Comparison of ENCODE assay signal across 2 cellular contexts in the genomic region with DNA sequence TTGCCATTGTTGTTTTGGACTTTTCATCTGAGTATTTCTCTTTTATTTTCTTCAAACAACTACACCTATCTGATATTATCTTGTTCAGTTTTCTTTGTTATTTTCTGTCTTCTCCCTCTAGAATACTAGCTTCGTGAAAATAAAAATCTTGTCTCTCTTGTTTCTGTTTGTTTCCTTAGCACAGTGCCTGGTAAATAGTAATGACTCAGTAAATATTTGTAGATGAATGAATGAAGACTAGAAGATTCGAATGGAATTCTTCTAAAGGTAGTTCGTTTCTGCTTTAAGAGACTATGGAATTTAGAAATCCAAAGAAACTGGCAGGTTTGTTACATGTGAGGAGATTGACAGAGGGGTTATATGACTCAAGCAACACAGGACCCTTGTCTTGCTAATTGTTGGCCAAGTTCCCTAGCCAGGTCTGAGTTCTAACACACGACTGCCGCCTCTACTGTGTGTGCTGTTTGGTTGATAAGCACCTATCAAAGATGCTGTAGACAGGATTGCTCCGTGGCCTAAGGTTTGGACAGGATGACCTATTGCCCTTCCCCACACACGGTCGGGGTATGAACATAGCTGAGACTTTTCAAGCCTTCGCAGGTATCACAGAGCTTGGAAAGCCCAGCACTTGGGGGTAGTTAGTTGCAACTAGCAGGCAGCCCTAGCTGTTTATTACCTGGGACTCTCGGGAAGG.
A peak's percentile ranks its signal among the peaks of the same experiment; 100 is the strongest.
TF ChIP-seq lines count a peak whose summit lies in the region.

No MANE protein-coding gene starts in this region.

TF ChIP-seq in K562, 482 proteins besides CTCF, POLR2A, EP300 and RAD21 (continued from another document and continues in another):
- TF ChIP-seq, protein P1, sequence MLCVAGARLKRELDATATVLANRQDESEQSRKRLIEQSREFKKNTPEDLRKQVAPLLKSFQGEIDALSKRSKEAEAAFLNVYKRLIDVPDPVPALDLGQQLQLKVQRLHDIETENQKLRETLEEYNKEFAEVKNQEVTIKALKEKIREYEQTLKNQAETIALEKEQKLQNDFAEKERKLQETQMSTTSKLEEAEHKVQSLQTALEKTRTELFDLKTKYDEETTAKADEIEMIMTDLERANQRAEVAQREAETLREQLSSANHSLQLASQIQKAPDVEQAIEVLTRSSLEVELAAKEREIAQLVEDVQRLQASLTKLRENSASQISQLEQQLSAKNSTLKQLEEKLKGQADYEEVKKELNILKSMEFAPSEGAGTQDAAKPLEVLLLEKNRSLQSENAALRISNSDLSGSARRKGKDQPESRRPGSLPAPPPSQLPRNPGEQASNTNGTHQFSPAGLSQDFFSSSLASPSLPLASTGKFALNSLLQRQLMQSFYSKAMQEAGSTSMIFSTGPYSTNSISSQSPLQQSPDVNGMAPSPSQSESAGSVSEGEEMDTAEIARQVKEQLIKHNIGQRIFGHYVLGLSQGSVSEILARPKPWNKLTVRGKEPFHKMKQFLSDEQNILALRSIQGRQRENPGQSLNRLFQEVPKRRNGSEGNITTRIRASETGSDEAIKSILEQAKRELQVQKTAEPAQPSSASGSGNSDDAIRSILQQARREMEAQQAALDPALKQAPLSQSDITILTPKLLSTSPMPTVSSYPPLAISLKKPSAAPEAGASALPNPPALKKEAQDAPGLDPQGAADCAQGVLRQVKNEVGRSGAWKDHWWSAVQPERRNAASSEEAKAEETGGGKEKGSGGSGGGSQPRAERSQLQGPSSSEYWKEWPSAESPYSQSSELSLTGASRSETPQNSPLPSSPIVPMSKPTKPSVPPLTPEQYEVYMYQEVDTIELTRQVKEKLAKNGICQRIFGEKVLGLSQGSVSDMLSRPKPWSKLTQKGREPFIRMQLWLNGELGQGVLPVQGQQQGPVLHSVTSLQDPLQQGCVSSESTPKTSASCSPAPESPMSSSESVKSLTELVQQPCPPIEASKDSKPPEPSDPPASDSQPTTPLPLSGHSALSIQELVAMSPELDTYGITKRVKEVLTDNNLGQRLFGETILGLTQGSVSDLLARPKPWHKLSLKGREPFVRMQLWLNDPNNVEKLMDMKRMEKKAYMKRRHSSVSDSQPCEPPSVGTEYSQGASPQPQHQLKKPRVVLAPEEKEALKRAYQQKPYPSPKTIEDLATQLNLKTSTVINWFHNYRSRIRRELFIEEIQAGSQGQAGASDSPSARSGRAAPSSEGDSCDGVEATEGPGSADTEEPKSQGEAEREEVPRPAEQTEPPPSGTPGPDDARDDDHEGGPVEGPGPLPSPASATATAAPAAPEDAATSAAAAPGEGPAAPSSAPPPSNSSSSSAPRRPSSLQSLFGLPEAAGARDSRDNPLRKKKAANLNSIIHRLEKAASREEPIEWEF (CRISPR knock-in tag; IDR thresholded peaks at IDR 0.05), result no peak
- no peak for TF ChIP-seq ZNF133 (CRISPR knock-in tag; IDR thresholded peaks at IDR 0.05)
- no peak for TF ChIP-seq GTF2E2 (tag; IDR thresholded peaks at IDR 0.05)
- TF ChIP-seq KLF16 (IDR thresholded peaks at IDR 0.05), result no peak
- TF ChIP-seq EWSR1 (IDR thresholded peaks at IDR 0.05; ENCODE audit: borderline replicate concordance, low read depth, partially characterized antibody), result no peak
- peak; percentile 59; the same call in 1 of the 2 replicates for TF ChIP-seq ZNF263 (CRISPR knock-in tag; IDR thresholded peaks at IDR 0.05; ENCODE audit: borderline replicate concordance)
- TF ChIP-seq MYNN (IDR thresholded peaks at IDR 0.05), result no peak
- TF ChIP-seq MYNN (CRISPR knock-in tag; IDR thresholded peaks at IDR 0.05), result no peak
- no peak for TF ChIP-seq MYC (IDR thresholded peaks at IDR 0.05; ENCODE audit: low read depth, low read length)
- no peak for TF ChIP-seq MYC (CRISPR knock-in tag; IDR thresholded peaks at IDR 0.05; ENCODE audit: borderline replicate concordance, low read depth)
- no peak for TF ChIP-seq RBM15 (IDR thresholded peaks at IDR 0.05; ENCODE audit: insufficient read depth, low read length)
- peak; percentile 86; the same call in 1 of the 2 replicates for TF ChIP-seq ZC3H4 (CRISPR knock-in tag; IDR thresholded peaks at IDR 0.05; ENCODE audit: borderline replicate concordance)
- 0 out of 2 replicates have a peak, but pooled peaks have one; percentile 77 for TF ChIP-seq ILF3 (IDR thresholded peaks at IDR 0.05; ENCODE audit: borderline replicate concordance)
- TF ChIP-seq ERF (CRISPR knock-in tag; IDR thresholded peaks at IDR 0.05), result no peak
- no peak for TF ChIP-seq TBL1XR1 (IDR thresholded peaks at IDR 0.05; ENCODE audit: low read length in 2 of 2)
- TF ChIP-seq, protein P2, sequence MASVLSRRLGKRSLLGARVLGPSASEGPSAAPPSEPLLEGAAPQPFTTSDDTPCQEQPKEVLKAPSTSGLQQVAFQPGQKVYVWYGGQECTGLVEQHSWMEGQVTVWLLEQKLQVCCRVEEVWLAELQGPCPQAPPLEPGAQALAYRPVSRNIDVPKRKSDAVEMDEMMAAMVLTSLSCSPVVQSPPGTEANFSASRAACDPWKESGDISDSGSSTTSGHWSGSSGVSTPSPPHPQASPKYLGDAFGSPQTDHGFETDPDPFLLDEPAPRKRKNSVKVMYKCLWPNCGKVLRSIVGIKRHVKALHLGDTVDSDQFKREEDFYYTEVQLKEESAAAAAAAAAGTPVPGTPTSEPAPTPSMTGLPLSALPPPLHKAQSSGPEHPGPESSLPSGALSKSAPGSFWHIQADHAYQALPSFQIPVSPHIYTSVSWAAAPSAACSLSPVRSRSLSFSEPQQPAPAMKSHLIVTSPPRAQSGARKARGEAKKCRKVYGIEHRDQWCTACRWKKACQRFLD (CRISPR knock-in tag; IDR thresholded peaks at IDR 0.05), result no peak
- TF ChIP-seq, protein P3, sequence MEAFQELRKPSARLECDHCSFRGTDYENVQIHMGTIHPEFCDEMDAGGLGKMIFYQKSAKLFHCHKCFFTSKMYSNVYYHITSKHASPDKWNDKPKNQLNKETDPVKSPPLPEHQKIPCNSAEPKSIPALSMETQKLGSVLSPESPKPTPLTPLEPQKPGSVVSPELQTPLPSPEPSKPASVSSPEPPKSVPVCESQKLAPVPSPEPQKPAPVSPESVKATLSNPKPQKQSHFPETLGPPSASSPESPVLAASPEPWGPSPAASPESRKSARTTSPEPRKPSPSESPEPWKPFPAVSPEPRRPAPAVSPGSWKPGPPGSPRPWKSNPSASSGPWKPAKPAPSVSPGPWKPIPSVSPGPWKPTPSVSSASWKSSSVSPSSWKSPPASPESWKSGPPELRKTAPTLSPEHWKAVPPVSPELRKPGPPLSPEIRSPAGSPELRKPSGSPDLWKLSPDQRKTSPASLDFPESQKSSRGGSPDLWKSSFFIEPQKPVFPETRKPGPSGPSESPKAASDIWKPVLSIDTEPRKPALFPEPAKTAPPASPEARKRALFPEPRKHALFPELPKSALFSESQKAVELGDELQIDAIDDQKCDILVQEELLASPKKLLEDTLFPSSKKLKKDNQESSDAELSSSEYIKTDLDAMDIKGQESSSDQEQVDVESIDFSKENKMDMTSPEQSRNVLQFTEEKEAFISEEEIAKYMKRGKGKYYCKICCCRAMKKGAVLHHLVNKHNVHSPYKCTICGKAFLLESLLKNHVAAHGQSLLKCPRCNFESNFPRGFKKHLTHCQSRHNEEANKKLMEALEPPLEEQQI (IDR thresholded peaks at IDR 0.05), result 0 out of 2 replicates have a peak, but pooled peaks have one; percentile 20
- peak; percentile 59; the same call in 1 of the 2 replicates for TF ChIP-seq C11orf30 (IDR thresholded peaks at IDR 0.05; ENCODE audit: low read depth)
- TF ChIP-seq CBFA2T3 (IDR thresholded peaks at IDR 0.05), result peak; percentile 47; the same call in 1 of the 2 replicates
- TF ChIP-seq SMAD4 (CRISPR knock-in tag; conservative IDR thresholded peaks at IDR 0.05), result no peak

TF ChIP-seq in HepG2, 621 proteins besides CTCF, POLR2A, EP300 and RAD21 (continued from another document):
- TF ChIP-seq ZZZ3 (CRISPR knock-in tag; IDR thresholded peaks at IDR 0.05; ENCODE audit: borderline replicate concordance) (no peak), SOX6 (IDR thresholded peaks at IDR 0.05) (no peak), SOX6 (CRISPR knock-in tag; IDR thresholded peaks at IDR 0.05) (no peak), SMAD3 (CRISPR knock-in tag; IDR thresholded peaks at IDR 0.05) (0 out of 2 replicates have a peak, but pooled peaks have one; percentile 16), MYNN (CRISPR knock-in tag; IDR thresholded peaks at IDR 0.05; ENCODE audit: low read depth) (no peak), NR2F2 (IDR thresholded peaks at IDR 0.05; ENCODE audit: borderline replicate concordance, low read depth) (peak; percentile 40; the same call in 1 of the 2 replicates), ZNF121 (CRISPR knock-in tag; IDR thresholded peaks at IDR 0.05) (no peak), NR2F1 (CRISPR knock-in tag; IDR thresholded peaks at IDR 0.05) (peak; percentile 33 to 66; a peak in 3 of 4 replicates), CREM (IDR thresholded peaks at IDR 0.05) (peak; percentile 21; the same call in 1 of the 2 replicates), CREM (CRISPR knock-in tag; IDR thresholded peaks at IDR 0.05) (no peak), FOXP1 (IDR thresholded peaks at IDR 0.05) (no peak), FOXP1 (CRISPR knock-in tag; IDR thresholded peaks at IDR 0.05) (0 out of 2 replicates have a peak, but pooled peaks have one; percentile 18), ELF3 (CRISPR knock-in tag; IDR thresholded peaks at IDR 0.05) (0 out of 2 replicates have a peak, but pooled peaks have one; percentile 20)
TF ChIP-seq in HepG2: peak in this region for 17.
